1 cellular context compared by ENCODE assay signal in the genomic region with DNA sequence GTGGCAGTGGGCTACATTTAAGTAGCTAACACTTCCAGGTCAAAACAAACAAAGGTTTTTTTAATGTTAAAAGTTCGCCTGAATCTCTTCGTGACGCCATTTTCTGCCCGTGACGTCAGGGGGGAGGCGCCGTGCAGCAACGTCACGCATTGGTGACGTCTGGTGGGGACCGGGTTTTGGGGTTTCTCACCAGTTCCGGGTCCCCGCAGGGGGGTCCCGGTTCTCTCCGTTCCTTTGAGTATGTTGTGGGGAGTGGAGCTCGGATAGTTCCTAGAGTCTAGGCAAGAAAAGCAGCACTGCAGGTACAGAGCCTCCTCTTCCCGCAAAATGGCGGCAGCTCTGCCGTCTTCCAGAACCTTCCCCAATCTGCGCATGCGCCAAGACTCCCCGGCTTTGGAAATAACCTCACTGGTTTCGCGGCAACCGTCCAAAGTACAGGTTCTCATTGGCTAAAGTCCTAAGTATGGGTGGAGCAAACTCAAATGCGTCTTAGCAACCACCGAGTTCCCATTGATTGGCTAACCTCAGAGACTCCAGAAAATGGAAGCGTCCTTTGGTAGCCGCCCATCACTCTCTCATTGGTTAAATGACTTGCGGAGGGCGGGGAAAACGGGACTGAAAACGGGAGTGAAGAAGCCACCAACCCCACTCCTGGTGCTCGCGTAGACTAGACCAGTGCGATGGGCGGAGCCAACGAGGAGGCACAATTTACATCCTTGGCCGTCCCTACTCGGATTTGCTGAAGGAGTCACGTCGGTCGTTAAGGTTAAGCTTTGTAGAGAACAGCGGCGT.
TF ChIP-seq lines count a peak whose summit lies in the region.

Gene RBM23 (minus strand): TSS at position 341 of the 792 bp plus-strand sequence.

TF ChIP-seq in HEK293, 187 proteins besides CTCF, POLR2A, EP300 and RAD21 (continued from another document):
- TF ChIP-seq, protein P1, sequence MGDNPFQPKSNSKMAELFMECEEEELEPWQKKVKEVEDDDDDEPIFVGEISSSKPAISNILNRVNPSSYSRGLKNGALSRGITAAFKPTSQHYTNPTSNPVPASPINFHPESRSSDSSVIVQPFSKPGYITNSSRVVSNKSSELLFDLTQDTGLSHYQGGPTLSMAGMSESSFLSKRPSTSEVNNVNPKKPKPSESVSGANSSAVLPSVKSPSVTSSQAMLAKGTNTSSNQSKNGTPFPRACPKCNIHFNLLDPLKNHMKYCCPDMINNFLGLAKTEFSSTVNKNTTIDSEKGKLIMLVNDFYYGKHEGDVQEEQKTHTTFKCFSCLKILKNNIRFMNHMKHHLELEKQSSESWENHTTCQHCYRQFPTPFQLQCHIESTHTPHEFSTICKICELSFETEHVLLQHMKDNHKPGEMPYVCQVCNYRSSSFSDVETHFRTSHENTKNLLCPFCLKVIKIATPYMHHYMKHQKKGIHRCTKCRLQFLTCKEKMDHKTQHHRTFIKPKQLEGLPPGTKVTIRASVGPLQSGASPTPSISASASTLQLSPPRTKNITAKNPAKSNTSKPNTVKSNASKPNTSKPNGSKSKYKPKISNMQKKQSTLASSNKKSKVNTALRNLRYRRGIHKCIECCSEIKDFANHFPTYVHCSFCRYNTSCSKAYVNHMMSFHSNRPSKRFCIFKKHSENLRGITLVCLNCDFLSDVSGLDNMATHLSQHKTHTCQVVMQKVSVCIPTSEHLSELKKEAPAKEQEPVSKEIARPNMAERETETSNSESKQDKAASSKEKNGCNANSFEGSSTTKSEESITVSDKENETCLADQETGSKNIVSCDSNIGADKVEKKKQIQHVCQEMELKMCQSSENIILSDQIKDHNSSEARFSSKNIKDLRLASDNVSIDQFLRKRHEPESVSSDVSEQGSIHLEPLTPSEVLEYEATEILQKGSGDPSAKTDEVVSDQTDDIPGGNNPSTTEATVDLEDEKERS (tag by site-specific recombination; IDR thresholded peaks at IDR 0.05), result no peak
- TF ChIP-seq YY2 (tag by site-specific recombination; IDR thresholded peaks at IDR 0.05) (peak; percentile 76), ZNF202 (tag by site-specific recombination; IDR thresholded peaks at IDR 0.05; ENCODE audit: borderline replicate concordance) (no peak), KLF16 (tag by site-specific recombination; IDR thresholded peaks at IDR 0.05) (peak; percentile 63; the same call in 1 of the 2 replicates), ZNF24 (tag by site-specific recombination; IDR thresholded peaks at IDR 0.05) (0 out of 2 replicates have a peak, but pooled peaks have one; percentile 50), ZNF677 (tag by site-specific recombination; IDR thresholded peaks at IDR 0.05) (no peak), ZNF133 (tag by site-specific recombination; IDR thresholded peaks at IDR 0.05) (no peak), ZNF560 (tag by site-specific recombination; IDR thresholded peaks at IDR 0.05; ENCODE audit: borderline replicate concordance) (no peak), ZNF473 (tag by site-specific recombination; IDR thresholded peaks at IDR 0.05) (no peak), SALL2 (tag by site-specific recombination; IDR thresholded peaks at IDR 0.05; ENCODE audit: borderline replicate concordance) (no peak), ZNF2 (tag by site-specific recombination; IDR thresholded peaks at IDR 0.05) (peak; percentile 70; the same call in 1 of the 2 replicates), ZNF121 (tag by site-specific recombination; IDR thresholded peaks at IDR 0.05) (no peak), ZNF140 (tag by site-specific recombination; IDR thresholded peaks at IDR 0.05) (no peak), ZEB2 (tag by site-specific recombination; IDR thresholded peaks at IDR 0.05) (no peak), ZNF76 (tag by site-specific recombination; IDR thresholded peaks at IDR 0.05; ENCODE audit: borderline replicate concordance, low read depth) (peak; percentile 63; the same call in 1 of the 2 replicates), ZNF37A (tag by site-specific recombination; IDR thresholded peaks at IDR 0.05) (no peak), ZBTB1 (tag by site-specific recombination; IDR thresholded peaks at IDR 0.05) (no peak), SETDB1 (IDR thresholded peaks at IDR 0.05; ENCODE audit: insufficient read length, low read length) (no peak), ZBTB44 (tag by site-specific recombination; IDR thresholded peaks at IDR 0.05) (no peak)
- TF ChIP-seq, protein P2, sequence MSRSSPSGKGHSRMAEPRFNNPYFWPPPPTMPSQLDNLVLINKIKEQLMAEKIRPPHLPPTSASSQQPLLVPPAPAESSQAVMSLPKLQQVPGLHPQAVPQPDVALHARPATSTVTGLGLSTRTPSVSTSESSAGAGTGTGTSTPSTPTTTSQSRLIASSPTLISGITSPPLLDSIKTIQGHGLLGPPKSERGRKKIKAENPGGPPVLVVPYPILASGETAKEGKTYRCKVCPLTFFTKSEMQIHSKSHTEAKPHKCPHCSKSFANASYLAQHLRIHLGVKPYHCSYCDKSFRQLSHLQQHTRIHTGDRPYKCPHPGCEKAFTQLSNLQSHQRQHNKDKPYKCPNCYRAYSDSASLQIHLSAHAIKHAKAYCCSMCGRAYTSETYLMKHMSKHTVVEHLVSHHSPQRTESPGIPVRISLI (tag by site-specific recombination; IDR thresholded peaks at IDR 0.05), result no peak
- TF ChIP-seq, protein P3, sequence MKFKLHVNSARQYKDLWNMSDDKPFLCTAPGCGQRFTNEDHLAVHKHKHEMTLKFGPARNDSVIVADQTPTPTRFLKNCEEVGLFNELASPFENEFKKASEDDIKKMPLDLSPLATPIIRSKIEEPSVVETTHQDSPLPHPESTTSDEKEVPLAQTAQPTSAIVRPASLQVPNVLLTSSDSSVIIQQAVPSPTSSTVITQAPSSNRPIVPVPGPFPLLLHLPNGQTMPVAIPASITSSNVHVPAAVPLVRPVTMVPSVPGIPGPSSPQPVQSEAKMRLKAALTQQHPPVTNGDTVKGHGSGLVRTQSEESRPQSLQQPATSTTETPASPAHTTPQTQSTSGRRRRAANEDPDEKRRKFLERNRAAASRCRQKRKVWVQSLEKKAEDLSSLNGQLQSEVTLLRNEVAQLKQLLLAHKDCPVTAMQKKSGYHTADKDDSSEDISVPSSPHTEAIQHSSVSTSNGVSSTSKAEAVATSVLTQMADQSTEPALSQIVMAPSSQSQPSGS (tag by site-specific recombination; IDR thresholded peaks at IDR 0.05; ENCODE audit: low read depth), result peak; percentile 96
- TF ChIP-seq, protein P4, sequence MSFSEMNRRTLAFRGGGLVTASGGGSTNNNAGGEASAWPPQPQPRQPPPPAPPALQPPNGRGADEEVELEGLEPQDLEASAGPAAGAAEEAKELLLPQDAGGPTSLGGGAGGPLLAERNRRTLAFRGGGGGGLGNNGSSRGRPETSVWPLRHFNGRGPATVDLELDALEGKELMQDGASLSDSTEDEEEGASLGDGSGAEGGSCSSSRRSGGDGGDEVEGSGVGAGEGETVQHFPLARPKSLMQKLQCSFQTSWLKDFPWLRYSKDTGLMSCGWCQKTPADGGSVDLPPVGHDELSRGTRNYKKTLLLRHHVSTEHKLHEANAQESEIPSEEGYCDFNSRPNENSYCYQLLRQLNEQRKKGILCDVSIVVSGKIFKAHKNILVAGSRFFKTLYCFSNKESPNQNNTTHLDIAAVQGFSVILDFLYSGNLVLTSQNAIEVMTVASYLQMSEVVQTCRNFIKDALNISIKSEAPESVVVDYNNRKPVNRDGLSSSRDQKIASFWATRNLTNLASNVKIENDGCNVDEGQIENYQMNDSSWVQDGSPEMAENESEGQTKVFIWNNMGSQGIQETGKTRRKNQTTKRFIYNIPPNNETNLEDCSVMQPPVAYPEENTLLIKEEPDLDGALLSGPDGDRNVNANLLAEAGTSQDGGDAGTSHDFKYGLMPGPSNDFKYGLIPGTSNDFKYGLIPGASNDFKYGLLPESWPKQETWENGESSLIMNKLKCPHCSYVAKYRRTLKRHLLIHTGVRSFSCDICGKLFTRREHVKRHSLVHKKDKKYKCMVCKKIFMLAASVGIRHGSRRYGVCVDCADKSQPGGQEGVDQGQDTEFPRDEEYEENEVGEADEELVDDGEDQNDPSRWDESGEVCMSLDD (tag by site-specific recombination; IDR thresholded peaks at IDR 0.05), result peak; percentile 93
- TF ChIP-seq, protein P5, sequence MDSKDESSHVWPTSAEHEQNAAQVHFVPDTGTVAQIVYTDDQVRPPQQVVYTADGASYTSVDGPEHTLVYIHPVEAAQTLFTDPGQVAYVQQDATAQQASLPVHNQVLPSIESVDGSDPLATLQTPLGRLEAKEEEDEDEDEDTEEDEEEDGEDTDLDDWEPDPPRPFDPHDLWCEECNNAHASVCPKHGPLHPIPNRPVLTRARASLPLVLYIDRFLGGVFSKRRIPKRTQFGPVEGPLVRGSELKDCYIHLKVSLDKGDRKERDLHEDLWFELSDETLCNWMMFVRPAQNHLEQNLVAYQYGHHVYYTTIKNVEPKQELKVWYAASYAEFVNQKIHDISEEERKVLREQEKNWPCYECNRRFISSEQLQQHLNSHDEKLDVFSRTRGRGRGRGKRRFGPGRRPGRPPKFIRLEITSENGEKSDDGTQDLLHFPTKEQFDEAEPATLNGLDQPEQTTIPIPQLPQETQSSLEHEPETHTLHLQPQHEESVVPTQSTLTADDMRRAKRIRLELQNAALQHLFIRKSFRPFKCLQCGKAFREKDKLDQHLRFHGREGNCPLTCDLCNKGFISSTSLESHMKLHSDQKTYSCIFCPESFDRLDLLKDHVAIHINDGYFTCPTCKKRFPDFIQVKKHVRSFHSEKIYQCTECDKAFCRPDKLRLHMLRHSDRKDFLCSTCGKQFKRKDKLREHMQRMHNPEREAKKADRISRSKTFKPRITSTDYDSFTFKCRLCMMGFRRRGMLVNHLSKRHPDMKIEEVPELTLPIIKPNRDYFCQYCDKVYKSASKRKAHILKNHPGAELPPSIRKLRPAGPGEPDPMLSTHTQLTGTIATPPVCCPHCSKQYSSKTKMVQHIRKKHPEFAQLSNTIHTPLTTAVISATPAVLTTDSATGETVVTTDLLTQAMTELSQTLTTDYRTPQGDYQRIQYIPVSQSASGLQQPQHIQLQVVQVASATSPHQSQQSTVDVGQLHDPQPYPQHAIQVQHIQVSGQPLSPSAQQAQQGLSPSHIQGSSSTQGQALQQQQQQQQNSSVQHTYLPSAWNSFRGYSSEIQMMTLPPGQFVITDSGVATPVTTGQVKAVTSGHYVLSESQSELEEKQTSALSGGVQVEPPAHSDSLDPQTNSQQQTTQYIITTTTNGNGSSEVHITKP (tag by site-specific recombination; IDR thresholded peaks at IDR 0.05), result peak; percentile 96
- TF ChIP-seq, protein P6, sequence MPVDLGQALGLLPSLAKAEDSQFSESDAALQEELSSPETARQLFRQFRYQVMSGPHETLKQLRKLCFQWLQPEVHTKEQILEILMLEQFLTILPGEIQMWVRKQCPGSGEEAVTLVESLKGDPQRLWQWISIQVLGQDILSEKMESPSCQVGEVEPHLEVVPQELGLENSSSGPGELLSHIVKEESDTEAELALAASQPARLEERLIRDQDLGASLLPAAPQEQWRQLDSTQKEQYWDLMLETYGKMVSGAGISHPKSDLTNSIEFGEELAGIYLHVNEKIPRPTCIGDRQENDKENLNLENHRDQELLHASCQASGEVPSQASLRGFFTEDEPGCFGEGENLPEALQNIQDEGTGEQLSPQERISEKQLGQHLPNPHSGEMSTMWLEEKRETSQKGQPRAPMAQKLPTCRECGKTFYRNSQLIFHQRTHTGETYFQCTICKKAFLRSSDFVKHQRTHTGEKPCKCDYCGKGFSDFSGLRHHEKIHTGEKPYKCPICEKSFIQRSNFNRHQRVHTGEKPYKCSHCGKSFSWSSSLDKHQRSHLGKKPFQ (tag by site-specific recombination; IDR thresholded peaks at IDR 0.05), result no peak
- TF ChIP-seq, protein P7, sequence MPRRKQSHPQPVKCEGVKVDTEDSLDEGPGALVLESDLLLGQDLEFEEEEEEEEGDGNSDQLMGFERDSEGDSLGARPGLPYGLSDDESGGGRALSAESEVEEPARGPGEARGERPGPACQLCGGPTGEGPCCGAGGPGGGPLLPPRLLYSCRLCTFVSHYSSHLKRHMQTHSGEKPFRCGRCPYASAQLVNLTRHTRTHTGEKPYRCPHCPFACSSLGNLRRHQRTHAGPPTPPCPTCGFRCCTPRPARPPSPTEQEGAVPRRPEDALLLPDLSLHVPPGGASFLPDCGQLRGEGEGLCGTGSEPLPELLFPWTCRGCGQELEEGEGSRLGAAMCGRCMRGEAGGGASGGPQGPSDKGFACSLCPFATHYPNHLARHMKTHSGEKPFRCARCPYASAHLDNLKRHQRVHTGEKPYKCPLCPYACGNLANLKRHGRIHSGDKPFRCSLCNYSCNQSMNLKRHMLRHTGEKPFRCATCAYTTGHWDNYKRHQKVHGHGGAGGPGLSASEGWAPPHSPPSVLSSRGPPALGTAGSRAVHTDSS (tag by site-specific recombination; IDR thresholded peaks at IDR 0.05), result no peak
